In genomic region chr3:106206165-106206564, GRCh38 we compare ENCODE assay signal across 8 cellular contexts.
DNase-seq lines count a peak whose midpoint lies in the region; ATAC-seq and TF ChIP-seq lines count a peak whose summit lies in the region.

No MANE protein-coding gene starts in this region.

- peak; percentile 82 for ATAC-seq in HG02973 (IDR thresholded peaks at IDR 0.05; ENCODE audit: unreplicated experiment)
- ATAC-seq in HG03280 (IDR thresholded peaks at IDR 0.05; ENCODE audit: unreplicated experiment) = no peak

- no peaks in the 10 kb centered on the region for H3K36me3 ChIP-seq in smooth muscle cell (ENCODE audit: low read depth)

- H3F3A ChIP-seq in smooth muscle cell (ENCODE audit: low read depth) = no peaks in the 10 kb centered on the region

- WGBS in smooth muscle cell (ENCODE audit: low lambda C conversion rate) = 71% methylated on average over 8 of the region's 8 CpGs

- no peaks in the 10 kb centered on the region for H3K27me3 ChIP-seq in smooth muscle cell (ENCODE audit: low read depth)

- H2AFZ ChIP-seq in smooth muscle cell (ENCODE audit: low read depth) = peak overlapping the region; percentile 78

- H3K4me3 ChIP-seq in smooth muscle cell = no peak overlapping the region

- DNase-seq in activated gamma-delta T cell treated with Interleukin-2 at 50 U/mL for 16 hours (peak; percentile 5), activated gamma-delta T cell (lab: John Stamatoyannopoulos, UW) (no peak), NCI-H82 (lab: John Stamatoyannopoulos, UW) (peak; percentile 85), dermis blood vessel endothelial cell (peak; percentile 89), smooth muscle cell (lab: John Stamatoyannopoulos, UW; ENCODE audit: unreplicated experiment) (no peak), mucosa of gallbladder (ENCODE audit: low spot score) (no peak)

- TF ChIP-seq CTCF in smooth muscle cell (IDR thresholded peaks at IDR 0.05; ENCODE audit: borderline replicate concordance, insufficient read depth, poor library complexity, severe bottlenecking) = no peak

- H3K79me2 ChIP-seq in smooth muscle cell (ENCODE audit: low read depth) = no peaks in the 10 kb centered on the region

- no peak overlapping the region for H3K9ac ChIP-seq in smooth muscle cell (ENCODE audit: low read depth)

- H4K20me1 ChIP-seq in smooth muscle cell (ENCODE audit: low read depth) = no peaks in the 10 kb centered on the region

- no peaks in the 10 kb centered on the region for H3K9me3 ChIP-seq in smooth muscle cell (replicated peaks; ENCODE audit: low read depth)

- no peaks in the 10 kb centered on the region for H3K4me1 ChIP-seq in smooth muscle cell (ENCODE audit: low read depth)

- H3K4me2 ChIP-seq in smooth muscle cell = peak overlapping the region; percentile 46

- H3K27ac ChIP-seq in smooth muscle cell (ENCODE audit: low read depth) = no peak overlapping the region

Comparison
In these comparisons a context has a peak if more than half of its experiments do, and no peak if none do; other contexts are left out.
1. DNase-seq: peak in activated gamma-delta T cell treated with Interleukin-2 at 50 U/mL for 16 hours (single experiment), NCI-H82 (single experiment) and dermis blood vessel endothelial cell (single experiment); none in activated gamma-delta T cell (single experiment), smooth muscle cell (single experiment) and mucosa of gallbladder (single experiment).